Comparison of ENCODE assay signal across 8 cellular contexts in genomic region chr18:34352385-34353163, GRCh38.
DNase-seq lines count a peak whose midpoint lies in the region; ATAC-seq and TF ChIP-seq lines count a peak whose summit lies in the region.
"Had no signal": no experiment of that assay in that cellular context is flagged by ENCODE, and none has a peak within 500 bp of the region (broad histone marks: within the 10 kb centered on the region; RNA-seq: fewer than 3 reads in every experiment).

No MANE protein-coding gene starts in this region.

- H4K20me1 ChIP-seq in smooth muscle cell (ENCODE audit: low read depth), result no peaks in the 10 kb centered on the region

- peak; percentile 59 for TF ChIP-seq CTCF in LNCaP clone FGC (IDR thresholded peaks at IDR 0.05; ENCODE audit: control insufficient read depth, extremely low read depth, insufficient read depth)
- peak; percentile 16 to 35 (median 23) for TF ChIP-seq CTCF in esophagus muscularis mucosa (IDR thresholded peaks at IDR 0.05)
- TF ChIP-seq CTCF in smooth muscle cell (IDR thresholded peaks at IDR 0.05; ENCODE audit: borderline replicate concordance, insufficient read depth, poor library complexity, severe bottlenecking), result peak; percentile 24

- no peaks in the 10 kb centered on the region for H3F3A ChIP-seq in smooth muscle cell (ENCODE audit: low read depth)

- H3K9me3 ChIP-seq in esophagus muscularis mucosa (no peaks in the 10 kb centered on the region), smooth muscle cell (replicated peaks; ENCODE audit: low read depth) (no peaks in the 10 kb centered on the region)

- H3K4me1 ChIP-seq in esophagus muscularis mucosa (peaks cover 0 to 3% (median 0%) of the 10 kb centered on the region in 4 donors), smooth muscle cell (ENCODE audit: low read depth) (no peaks in the 10 kb centered on the region)

- no peak for ATAC-seq in HG03378 (IDR thresholded peaks at IDR 0.05; ENCODE audit: unreplicated experiment)
- no peak for ATAC-seq in HG02623 (IDR thresholded peaks at IDR 0.05; ENCODE audit: unreplicated experiment)
- ATAC-seq: activated CD8-positive, alpha-beta memory T cell treated with anti-CD3 and anti-CD28 coated beads, Interleukin-2, amount 10 ng/mL, durations not matched to agents 7 days and 5 days had no signal

- H3K27ac ChIP-seq in esophagus muscularis mucosa (replicated peaks in 1 of 4), result no peak overlapping the region
- no peak overlapping the region for H3K27ac ChIP-seq in smooth muscle cell (ENCODE audit: low read depth)

- H3K9ac ChIP-seq in smooth muscle cell (ENCODE audit: low read depth), result no peak overlapping the region

- H3K4me3 ChIP-seq in LNCaP clone FGC (ENCODE audit: low read depth, low read length), result no peak overlapping the region
- no peak overlapping the region for H3K4me3 ChIP-seq in esophagus muscularis mucosa
- H3K4me3 ChIP-seq in smooth muscle cell, result no peak overlapping the region

- no peak overlapping the region for H2AFZ ChIP-seq in smooth muscle cell (ENCODE audit: low read depth)

- 61% methylated on average over 1 of the region's 1 CpG for WGBS in esophagus muscularis mucosa
- WGBS in smooth muscle cell (ENCODE audit: low lambda C conversion rate), result 80% methylated on average over 1 of the region's 1 CpG

- H3K27me3 ChIP-seq in esophagus muscularis mucosa (no peaks in the 10 kb centered on the region), smooth muscle cell (ENCODE audit: low read depth) (no peaks in the 10 kb centered on the region)

- DNase-seq in LNCaP clone FGC (ENCODE audit: low read depth) (peak; percentile 13), NCI-H510A treated with DMSO at 0.1 percent for 48 hours (lab: John Stamatoyannopoulos, UW) (peak; percentile 100), esophagus muscularis mucosa (ENCODE audit: extremely low spot score) (no peak), smooth muscle cell (lab: John Stamatoyannopoulos, UW; ENCODE audit: unreplicated experiment) (no peak), epidermal melanocyte (ENCODE audit: insufficient read length, low spot score) (no peak)
- DNase-seq: activated CD8-positive, alpha-beta memory T cell treated with anti-CD3 and anti-CD28 coated beads, Interleukin-2, amount 10 ng/mL, durations not matched to agents 7 days and 5 days had no signal

- no peaks in the 10 kb centered on the region for H3K36me3 ChIP-seq in esophagus muscularis mucosa
- no peaks in the 10 kb centered on the region for H3K36me3 ChIP-seq in smooth muscle cell (ENCODE audit: low read depth)

- no peak overlapping the region for H3K4me2 ChIP-seq in smooth muscle cell

- no peaks in the 10 kb centered on the region for H3K79me2 ChIP-seq in smooth muscle cell (ENCODE audit: low read depth)

- TF ChIP-seq EP300 in esophagus muscularis mucosa (IDR thresholded peaks at IDR 0.05), result no peak

- no peak for TF ChIP-seq POLR2A in esophagus muscularis mucosa (IDR thresholded peaks at IDR 0.05; ENCODE audit: low read depth)

- intact Hi-C loops in esophagus muscularis mucosa (cut with DNase I), result loop anchor here (10.0 kb wide), 1 partner anchor 432 kb away; no protein-coding TSS in a partner anchor

Comparison
In these comparisons a context has a peak if more than half of its experiments do, and no peak if none do; other contexts are left out.
1. DNase-seq: peak in LNCaP clone FGC (single experiment) and NCI-H510A treated with DMSO at 0.1 percent for 48 hours (single experiment); none in esophagus muscularis mucosa (single experiment), smooth muscle cell (single experiment) and epidermal melanocyte (single experiment).
2. Peak in every context shown above with its lines, with median percentiles within 50 percentile points of each other: CTCF ChIP-seq.